In the genomic region with DNA sequence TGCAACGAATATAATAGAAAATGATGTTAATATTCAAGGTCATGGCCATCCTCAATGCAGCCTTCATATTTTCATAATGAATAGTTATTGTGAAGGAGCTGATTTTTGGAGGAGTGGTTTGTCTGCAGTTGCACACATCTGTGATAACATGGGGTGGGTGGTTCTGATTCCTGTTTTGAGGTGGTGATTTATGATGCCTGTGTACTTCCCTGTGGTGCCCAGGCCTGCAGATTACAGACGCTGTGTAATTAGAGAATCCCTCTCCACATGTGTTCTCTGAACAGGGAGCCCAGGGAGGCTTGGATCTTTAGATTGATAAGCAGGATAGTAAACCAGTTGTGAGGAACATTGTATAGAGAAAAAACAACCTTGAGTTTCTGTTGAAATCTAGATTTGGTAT, we compare ENCODE assay signal across 18 cellular contexts.
A peak's percentile ranks its signal among the peaks of the same experiment; 100 is the strongest.
DNase-seq lines count a peak whose midpoint lies in the region.
"Had no signal": no experiment of that assay in that cellular context is flagged by ENCODE, and none has a peak within 500 bp of the region (broad histone marks: within the 10 kb centered on the region; RNA-seq: fewer than 3 reads in every experiment).

No MANE protein-coding gene starts in this region.

- no peaks in the 10 kb centered on the region for H3K27me3 ChIP-seq in layer of hippocampus (ENCODE audit: control insufficient read depth, insufficient read depth, low read length)
- H3K27me3 ChIP-seq: pancreas, sigmoid colon, upper lobe of left lung had no signal

- peak overlapping the region; percentile 23 for H3K27ac ChIP-seq in layer of hippocampus (ENCODE audit: low read depth, low read length)
- H3K27ac ChIP-seq: pancreas, sigmoid colon, upper lobe of left lung had no signal

- DNase-seq in COR-L47 (lab: John Stamatoyannopoulos, UW) (peak; percentile 77), NCI-H146 (lab: John Stamatoyannopoulos, UW) (peak; percentile 68), NCI-H69 (lab: John Stamatoyannopoulos, UW) (peak; percentile 95), GM19240 (ENCODE audit: insufficient read length, low spot score) (no peak), dedifferentiated amniotic fluid mesenchymal stem cell (ENCODE audit: extremely low spot score) (no peak)
- no peak for DNase-seq in stimulated activated CD4-positive, alpha-beta T cell treated with anti-CD3 and anti-CD28 coated beads, Interleukin-4, amount 100 ng/mL, for 4 hours
- DNase-seq: activated CD4-positive, alpha-beta T cell treated with anti-CD3 and anti-CD28 coated beads for 48 hours; activated naive CD4-positive, alpha-beta T cell treated with Interleukin-2 at 50 U/mL for 16 hours; EL; H7; islet precursor cell; mammary epithelial cell; MV-4-11; naive B cell; pancreas; sigmoid colon; upper lobe of left lung had no signal

Comparison
In these comparisons a context has a peak if more than half of its experiments do, and no peak if none do; other contexts are left out.
1. DNase-seq: peak in COR-L47 (single experiment), NCI-H146 (single experiment) and NCI-H69 (single experiment); none in GM19240 (single experiment), stimulated activated CD4-positive, alpha-beta T cell treated with anti-CD3 and anti-CD28 coated beads, Interleukin-4, amount 100 ng/mL, for 4 hours (0 of 2) and dedifferentiated amniotic fluid mesenchymal stem cell (single experiment).